ENCODE assay signal across 15 cellular contexts in genomic region chr12:85531345-85531744, GRCh38.
DNase-seq lines count a peak whose midpoint lies in the region; ATAC-seq and FAIRE-seq lines count a peak whose summit lies in the region.
"Had no signal": no experiment of that assay in that cellular context is flagged by ENCODE, and none has a peak within 500 bp of the region (broad histone marks: within the 10 kb centered on the region; RNA-seq: fewer than 3 reads in every experiment).

No MANE protein-coding gene starts in this region.

- DNase-seq in GM18507 (ENCODE audit: extremely low spot score, insufficient read length, low read depth) = peak; percentile 12
- no peak for DNase-seq in NCI-H524 (lab: John Stamatoyannopoulos, UW)
- no peak for DNase-seq in NCI-H82 (lab: John Stamatoyannopoulos, UW)
- no peak for DNase-seq in AG20443 (ENCODE audit: low spot score)
- DNase-seq in T-helper 9 cell = no peak
- DNase-seq: activated T-cell treated with anti-CD3 and anti-CD28 coated beads, Interleukin-2, amount 50 U/mL, for 24 hours; AML-193; NCI-H2171; stimulated activated CD4-positive, alpha-beta T cell treated with anti-CD3 and anti-CD28 coated beads, Interleukin-4, amount 100 ng/mL, for 4 hours; WERI-Rb-1 had no signal

- ATAC-seq in GM19468 (IDR thresholded peaks at IDR 0.05; ENCODE audit: extremely low read depth, unreplicated experiment) = peak; percentile 94
- peak; percentile 77 for ATAC-seq in HG02884 (IDR thresholded peaks at IDR 0.05; ENCODE audit: unreplicated experiment)
- peak; percentile 85 for ATAC-seq in HG03469 (IDR thresholded peaks at IDR 0.05; ENCODE audit: unreplicated experiment)
- ATAC-seq: K562 had no signal

- peak; percentile 90 for FAIRE-seq in GM18507 (lab: Jason Lieb, UNC)
- FAIRE-seq: H1, K562 had no signal
